21 cellular contexts compared by ENCODE assay signal in genomic region chr3:143328459-143328858, GRCh38.
DNase-seq lines count a peak whose midpoint lies in the region; ATAC-seq and TF ChIP-seq lines count a peak whose summit lies in the region.
"Had no signal": no experiment of that assay in that cellular context is flagged by ENCODE, and none has a peak within 500 bp of the region (broad histone marks: within the 10 kb centered on the region; RNA-seq: fewer than 3 reads in every experiment).

No MANE protein-coding gene starts in this region.

- H3K27ac ChIP-seq in mammary epithelial cell (ENCODE audit: insufficient read depth, low read depth, low read length) (no peak overlapping the region), mesendoderm (ENCODE audit: low read depth, low read length) (no peak overlapping the region), caudate nucleus (ENCODE audit: low read depth, low read length) (no peak overlapping the region), ovary (no peak overlapping the region)
- H3K27ac ChIP-seq: epithelial cell of prostate, PC-9, skin epidermis, thyroid gland had no signal

- CTCF ChIA-PET in BJ (lab: Yijun Ruan, JAX), result interaction anchor here (1.9 kb wide), 1 partner anchor 208 kb away, joined by 8 read pairs; no protein-coding TSS in a partner anchor
- CTCF ChIA-PET in mammary epithelial cell (lab: Charles Lee; ENCODE audit: low non-redundant PET), result no interaction called here

- intact Hi-C loops in mammary epithelial cell (cut with micrococcal nuclease), result loop anchor here (2.0 to 5.0 kb wide), 3 partner anchors 191 to 316 kb away; partner anchors contain the start of gene CHST2
- intact Hi-C loops in ovary (cut with DNase I), result no loop called here

- H4K5ac ChIP-seq in mesendoderm (ENCODE audit: low read length), result no peak overlapping the region

- no peak overlapping the region for H3K4me2 ChIP-seq in mammary epithelial cell (ENCODE audit: insufficient read depth, low read depth, low read length)
- H3K4me2 ChIP-seq in mesendoderm (ENCODE audit: low read length), result no peak overlapping the region
- H3K4me2 ChIP-seq: PC-9 had no signal

- no peak overlapping the region for H3K56ac ChIP-seq in mesendoderm (ENCODE audit: low read length)

- no TSS peak for BruUV-seq in mammary epithelial cell (replicated peaks; lab: Mats Ljungman, UMichigan)

- no peak overlapping the region for H2BK5ac ChIP-seq in mesendoderm (ENCODE audit: low read length)

- H2AK5ac ChIP-seq in mesendoderm (ENCODE audit: low read length), result no peak overlapping the region

- H3K9me3 ChIP-seq in mammary epithelial cell (replicated peaks; ENCODE audit: insufficient read depth, low read length), result no peaks in the 10 kb centered on the region
- no peaks in the 10 kb centered on the region for H3K9me3 ChIP-seq in ovary
- H3K9me3 ChIP-seq: thyroid gland had no signal

- TF ChIP-seq POLR2A in ovary (IDR thresholded peaks at IDR 0.05), result no peak

- H3K27me3 ChIP-seq in BJ (ENCODE audit: control insufficient read depth, insufficient read depth, low read length), result no peaks in the 10 kb centered on the region; the same call in 1 of the 2 replicates
- H3K27me3 ChIP-seq in mammary epithelial cell (ENCODE audit: insufficient read depth, low read length), result peaks cover 5% of the 10 kb centered on the region
- no peaks in the 10 kb centered on the region for H3K27me3 ChIP-seq in mesendoderm (ENCODE audit: insufficient read depth, low read length, poor library complexity)
- no peaks in the 10 kb centered on the region for H3K27me3 ChIP-seq in ovary
- H3K27me3 ChIP-seq: thyroid gland had no signal

- dilution Hi-C loops in mammary epithelial cell (cut with HindIII; ENCODE audit: low sequenced_read_pairs), result no loop called here

- in situ Hi-C loops in mammary epithelial cell (cut with MboI; ENCODE audit: low sequenced_read_pairs in 2 of 2), result no loop called here

- no peaks in the 10 kb centered on the region for H4K20me1 ChIP-seq in mammary epithelial cell (ENCODE audit: insufficient read depth, low read length)

- H3K79me1 ChIP-seq in mesendoderm (ENCODE audit: low read length), result no peaks in the 10 kb centered on the region

- no peak overlapping the region for H4K8ac ChIP-seq in mesendoderm (ENCODE audit: low read depth, low read length)

- H3K4ac ChIP-seq in mesendoderm (ENCODE audit: low read depth, low read length), result no peak overlapping the region

- no peak overlapping the region for H2BK120ac ChIP-seq in mesendoderm (ENCODE audit: low read depth, low read length)

- no peak overlapping the region for H3K18ac ChIP-seq in mesendoderm (ENCODE audit: low read length)

- ATAC-seq in GM21367 (IDR thresholded peaks at IDR 0.05; ENCODE audit: unreplicated experiment), result no peak
- ATAC-seq: T-helper 17 cell had no signal

- H3K23ac ChIP-seq in mesendoderm (ENCODE audit: low read length), result no peak overlapping the region

- H3K4me3 ChIP-seq in BJ (ENCODE audit: low read depth, low read length), result no peak overlapping the region
- no peak overlapping the region for H3K4me3 ChIP-seq in Jurkat, Clone E6-1 (ENCODE audit: low read length)
- no peak overlapping the region for H3K4me3 ChIP-seq in mammary epithelial cell (replicated peaks in 1 of 3; ENCODE audit: insufficient read depth in 1 of 3, low read depth in 2 of 3, low read length in 3 of 3)
- H3K4me3 ChIP-seq in mesendoderm (ENCODE audit: low read length), result no peak overlapping the region
- no peak overlapping the region for H3K4me3 ChIP-seq in ovary
- H3K4me3 ChIP-seq: PC-9, skin epidermis, thyroid gland had no signal

- DNase-seq in BJ (ENCODE audit: low read depth) (no peak), mammary epithelial cell (no peak), mesendoderm (peak; percentile 20), activated T-cell treated with anti-CD3 and anti-CD28 coated beads for 4 hours (no peak), caudate nucleus (lab: John Stamatoyannopoulos, UW) (no peak), ovary (no peak)
- DNase-seq in Jurkat, Clone E6-1 (ENCODE audit: low read depth, low spot score), result peak; percentile 27
- DNase-seq: activated CD8-positive, alpha-beta memory T cell treated with anti-CD3 and anti-CD28 coated beads, Interleukin-2, amount 50 U/mL, for 48 hours; activated effector memory CD4-positive, alpha-beta T cell treated with anti-CD3 and anti-CD28 coated beads, Interleukin-2, amount 50 U/mL, for 16 hours; central memory CD4-positive, alpha-beta T cell; DMS79 treated with DMSO at 0.1 percent for 48 hours; naive B cell; NCI-H1436 treated with DMSO at 0.1 percent for 48 hours; PC-9; posterior cingulate gyrus; stimulated activated naive CD4-positive, alpha-beta T cell; T-helper 17 cell; thyroid gland had no signal

- H3K4me1 ChIP-seq in mammary epithelial cell (ENCODE audit: insufficient read depth, low read length) (no peaks in the 10 kb centered on the region), mesendoderm (ENCODE audit: control insufficient read depth, low read depth, low read length) (no peaks in the 10 kb centered on the region), ovary (ENCODE audit: insufficient read depth) (peaks cover 2% of the 10 kb centered on the region)
- H3K4me1 ChIP-seq: thyroid gland had no signal

- H3K9ac ChIP-seq in mammary epithelial cell (ENCODE audit: insufficient read depth, low read length), result no peak overlapping the region
- no peak overlapping the region for H3K9ac ChIP-seq in mesendoderm (ENCODE audit: low read length)

- no peak for TF ChIP-seq EP300 in ovary (IDR thresholded peaks at IDR 0.05)

- H2AFZ ChIP-seq in mammary epithelial cell (ENCODE audit: low read depth, low read length), result no peak overlapping the region
- H2AFZ ChIP-seq: PC-9 had no signal

- no peak overlapping the region for H2BK15ac ChIP-seq in mesendoderm (replicated peaks; ENCODE audit: low read depth)

- H3K36me3 ChIP-seq in BJ (ENCODE audit: control insufficient read depth, insufficient read depth, low read length) (no peaks in the 10 kb centered on the region), mammary epithelial cell (ENCODE audit: insufficient read depth, low read length) (no peaks in the 10 kb centered on the region), mesendoderm (ENCODE audit: control insufficient read depth, insufficient read depth, low read length) (no peaks in the 10 kb centered on the region), ovary (no peaks in the 10 kb centered on the region)
- H3K36me3 ChIP-seq: thyroid gland had no signal

- WGBS in mammary epithelial cell (ENCODE audit: low coverage, missing lambda C conversion rate), result 90% methylated on average over 5 of the region's 5 CpGs
- no CpG with 5 or more reads among the region's 5 CpGs for WGBS in mesendoderm (ENCODE audit: extremely low coverage, insufficient coverage, low lambda C conversion rate)
- 77 to 87% (median 83%) methylated on average over 5 of the region's 5 CpGs for WGBS in ovary, 3 donors

- TF ChIP-seq CTCF in BJ (IDR thresholded peaks at IDR 0.05; ENCODE audit: insufficient read depth, low read depth, low read length) (peak; percentile 15; the same call in 1 of the 2 replicates), mammary epithelial cell (conservative IDR thresholded peaks at IDR 0.05 in 1 of 2, IDR thresholded peaks at IDR 0.05 in 1 of 2; ENCODE audit: extremely low read depth in 1 of 2, insufficient read depth in 1 of 2, low read depth in 1 of 2, low read length in 2 of 2) (peak; percentile 18 to 20), ovary (IDR thresholded peaks at IDR 0.05) (no peak)

- POLR2A ChIA-PET in BJ (lab: Charles Lee), result no interaction called here

- H3K79me2 ChIP-seq in mammary epithelial cell (ENCODE audit: insufficient read depth, low read length) (no peaks in the 10 kb centered on the region), mesendoderm (ENCODE audit: control insufficient read depth, insufficient read depth, low read length) (no peaks in the 10 kb centered on the region)

Comparison
In these comparisons a context has a peak if more than half of its experiments do, and no peak if none do; other contexts are left out.
1. DNase-seq: peak in Jurkat, Clone E6-1 (single experiment) and mesendoderm (single experiment); none in BJ (single experiment), mammary epithelial cell (single experiment), activated T-cell treated with anti-CD3 and anti-CD28 coated beads for 4 hours (single experiment), caudate nucleus (0 of 61) and ovary (0 of 5).
2. CTCF ChIP-seq: peak in BJ (single experiment) and mammary epithelial cell (2 of 2); none in ovary (0 of 3).